In the genomic region with DNA sequence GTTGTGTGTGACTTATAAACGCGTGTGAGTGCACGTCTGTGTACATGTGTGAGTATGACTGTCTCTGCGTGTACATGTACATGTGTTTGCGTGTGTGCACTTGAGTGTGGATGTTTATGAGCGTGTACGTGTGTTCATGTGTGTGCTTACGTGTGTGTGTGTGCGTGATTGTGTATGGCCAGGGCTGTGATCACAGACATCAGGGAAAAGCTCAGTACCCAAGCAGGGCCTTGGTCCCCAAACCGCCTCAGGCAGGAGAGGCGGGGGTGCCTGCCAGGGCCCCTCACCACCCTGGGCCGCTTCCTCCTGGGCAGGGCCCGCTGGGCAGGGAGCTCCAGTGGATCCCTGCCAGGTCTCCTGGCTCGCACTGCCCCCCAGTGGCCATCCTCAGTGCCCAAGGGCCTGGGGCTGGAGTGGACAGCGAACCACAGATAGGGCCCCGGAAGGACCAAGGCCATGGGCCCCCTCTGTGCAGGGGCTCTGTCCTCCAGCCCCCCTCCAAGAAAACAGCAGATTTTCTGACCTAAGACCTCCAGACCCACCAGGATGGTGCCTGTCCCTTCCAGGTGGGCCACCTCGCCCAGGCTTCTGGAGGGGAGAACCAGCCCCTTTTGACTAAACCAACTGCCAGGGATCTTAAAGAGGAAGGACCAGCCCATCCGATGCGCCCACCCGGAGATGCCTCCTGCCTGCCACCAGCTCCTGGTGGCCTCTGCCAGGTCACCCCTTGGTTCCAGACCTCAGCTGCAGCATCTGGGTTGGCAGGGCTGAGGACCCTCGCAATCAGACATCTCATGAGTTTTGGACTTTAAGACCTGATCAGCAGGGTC, we compare ENCODE assay signal across 8 cellular contexts.
A peak's percentile ranks its signal among the peaks of the same experiment; 100 is the strongest.
DNase-seq lines count a peak whose midpoint lies in the region; ATAC-seq, FAIRE-seq and TF ChIP-seq lines count a peak whose summit lies in the region.

No MANE protein-coding gene starts in this region.

- BruUV-seq in Panc1 (replicated peaks; lab: Mats Ljungman, UMichigan): no TSS peak

- H3K4me2 ChIP-seq in GM23338 (no peak overlapping the region), H1 (ENCODE audit: insufficient read depth in 1 of 2, low read depth in 2 of 2, low read length in 2 of 2) (no peak overlapping the region)

- peak overlapping the region; percentile 36 for H3K4ac ChIP-seq in H1 (replicated peaks; ENCODE audit: insufficient read length, low read depth, low read length)

- no peak overlapping the region for H3K14ac ChIP-seq in H1 (ENCODE audit: insufficient read length)

- H3K27ac Mint-ChIP-seq in GM23338: 0 out of 2 replicates have a peak overlapping the region, but pooled peaks have one; percentile 20

- no peak overlapping the region; the same call in 2 of the 3 replicates for H3K4me3 Mint-ChIP-seq in GM23338

- H3K4me1 ChIP-seq in GM23338 (ENCODE audit: insufficient read depth) (no peaks in the 10 kb centered on the region), Panc1 (ENCODE audit: control insufficient read depth, insufficient read depth, low read length) (no peaks in the 10 kb centered on the region), H1 (replicated peaks in 1 of 4; ENCODE audit: control insufficient read depth in 3 of 4, insufficient read depth in 4 of 4, low read length in 3 of 4) (peaks cover 0 to 6% (median 0%) of the 10 kb centered on the region in 4 experiments; a peak in 3 of 7 replicates), mucosa of descending colon (ENCODE audit: low read depth) (no peaks in the 10 kb centered on the region), uterus (no peaks in the 10 kb centered on the region)

- no peak overlapping the region for H3K23ac ChIP-seq in H1 (ENCODE audit: insufficient read length)

- peak overlapping the region; percentile 51; the same call in 1 of the 2 replicates for H2BK20ac ChIP-seq in H1 (ENCODE audit: low read length)

- POLR2A ChIA-PET in Panc1 (lab: Charles Lee) (no interaction called here), H1 (lab: Charles Lee; ENCODE audit: partially characterized antibody) (no interaction called here)

- peaks cover 5% of the 10 kb centered on the region for H3K27me3 Mint-ChIP-seq in GM23338 (ENCODE audit: insufficient read depth, low read depth, poor library complexity)

- no peak overlapping the region for H3K56ac ChIP-seq in H1 (replicated peaks; ENCODE audit: insufficient read length, low read depth, low read length)

- no peaks in the 10 kb centered on the region for H3K23me2 ChIP-seq in H1 (ENCODE audit: low read depth, low read length)

- no peak overlapping the region for H2AFZ ChIP-seq in GM23338
- H2AFZ ChIP-seq in H1 (ENCODE audit: low read length): no peak overlapping the region

- H4K5ac ChIP-seq in H1 (ENCODE audit: insufficient read length, low read depth, low read length): no peak overlapping the region

- H3K4me3 ChIP-seq in GM23338: no peak overlapping the region
- no peak overlapping the region for H3K4me3 ChIP-seq in Panc1 (ENCODE audit: low read depth in 2 of 2, low read length in 2 of 2)
- H3K4me3 ChIP-seq in H1 (ENCODE audit: extremely low read depth in 1 of 4, insufficient read depth in 2 of 4, low read depth in 3 of 4, low read length in 4 of 4): no peak overlapping the region
- no peak overlapping the region for H3K4me3 ChIP-seq in mucosa of descending colon
- H3K4me3 ChIP-seq in uterus: no peak overlapping the region

- H2BK12ac ChIP-seq in H1 (ENCODE audit: low read depth, low read length): peak overlapping the region; percentile 2; the same call in 1 of the 2 replicates

- no peak for FAIRE-seq in H1 (lab: Jason Lieb, UNC)

- ATAC-seq in GM23338: peak; percentile 94
- ATAC-seq in Panc1: peak; percentile 94
- peak; percentile 78 for ATAC-seq in mucosa of descending colon
- no peak for ATAC-seq in GM19351 (IDR thresholded peaks at IDR 0.05; ENCODE audit: unreplicated experiment)

- peak overlapping the region; percentile 84; the same call in 1 of the 2 replicates for H2BK15ac ChIP-seq in H1 (ENCODE audit: low read length)

- TF ChIP-seq POLR2A in H1 (IDR thresholded peaks at IDR 0.05; ENCODE audit: control extremely low read depth in 1 of 2, low read depth in 2 of 2, low read length in 2 of 2): no peak
- TF ChIP-seq POLR2A in uterus (IDR thresholded peaks at IDR 0.05): no peak

- H4K91ac ChIP-seq in H1 (replicated peaks; ENCODE audit: insufficient read length, low read length): peak overlapping the region; percentile 45

- no peaks in the 10 kb centered on the region for H3K36me3 ChIP-seq in GM23338 (ENCODE audit: insufficient read depth)
- no peaks in the 10 kb centered on the region for H3K36me3 ChIP-seq in Panc1 (ENCODE audit: control insufficient read depth, insufficient read depth, low read length)
- no peaks in the 10 kb centered on the region for H3K36me3 ChIP-seq in H1 (ENCODE audit: control insufficient read depth in 2 of 4, insufficient read depth in 4 of 4, low read length in 3 of 4)
- H3K36me3 ChIP-seq in mucosa of descending colon (ENCODE audit: low read depth): no peaks in the 10 kb centered on the region
- no peaks in the 10 kb centered on the region for H3K36me3 ChIP-seq in uterus

- H4K20me1 ChIP-seq in GM23338 (replicated peaks; ENCODE audit: insufficient read depth) (no peaks in the 10 kb centered on the region), H1 (replicated peaks in 1 of 2; ENCODE audit: control insufficient read depth in 1 of 2, insufficient read depth in 2 of 2, low read length in 2 of 2) (peaks cover 0 to 3% of the 10 kb centered on the region in 2 experiments)

- H3K4me1 Mint-ChIP-seq in GM23338: peaks cover 11% of the 10 kb centered on the region

- CTCF ChIA-PET in Panc1 (lab: Charles Lee): interaction anchor here (1.5 kb wide), 1 partner anchor 162 kb away, joined by 5 read pairs; no protein-coding TSS in a partner anchor
- CTCF ChIA-PET in H1 (lab: Charles Lee; ENCODE audit: partially characterized antibody): interaction anchor here (0.6 to 4.7 kb wide), 33 partner anchors 10 to 393 kb away, joined by 3 to 24 read pairs (median 4); no protein-coding TSS in a partner anchor

- no peaks in the 10 kb centered on the region for H3K79me1 ChIP-seq in H1 (ENCODE audit: low read depth, low read length)

- H3K27me3 ChIP-seq in GM23338 (ENCODE audit: insufficient read depth): no peaks in the 10 kb centered on the region
- H3K27me3 ChIP-seq in Panc1 (ENCODE audit: control insufficient read depth, insufficient read depth, low read length): no peaks in the 10 kb centered on the region
- H3K27me3 ChIP-seq in H1 (replicated peaks in 1 of 4; ENCODE audit: control insufficient read depth in 3 of 4, extremely low read depth in 1 of 4, insufficient read depth in 3 of 4, low read length in 3 of 4): no peaks in the 10 kb centered on the region; a peak in 1 of 7 replicates
- no peaks in the 10 kb centered on the region for H3K27me3 ChIP-seq in uterus

- H2BK5ac ChIP-seq in H1 (ENCODE audit: low read depth, low read length): no peak overlapping the region; the same call in 1 of the 2 replicates

- H2AK5ac ChIP-seq in H1 (ENCODE audit: low read depth, low read length): peak overlapping the region; percentile 29; the same call in 1 of the 2 replicates

- H3K18ac ChIP-seq in H1 (ENCODE audit: extremely low read depth, low read length): no peak overlapping the region

- no peaks in the 10 kb centered on the region for H3K9me3 Mint-ChIP-seq in GM23338

- H3F3A ChIP-seq in GM23338 (replicated peaks; ENCODE audit: low read depth): no peaks in the 10 kb centered on the region

- H3K27ac ChIP-seq in GM23338 (ENCODE audit: low read depth) (no peak overlapping the region), Panc1 (ENCODE audit: low read length) (no peak overlapping the region), H1 (ENCODE audit: low read depth, low read length) (no peak overlapping the region), uterus (no peak overlapping the region)

- DNase-seq in CD1c-positive myeloid dendritic cell (ENCODE audit: extremely low spot score) (peak; percentile 55), GM23338 (ENCODE audit: low spot score) (peak; percentile 77), Panc1 (ENCODE audit: low read depth, low spot score) (no peak), H1 (ENCODE audit: low read depth in 1 of 2, low spot score in 2 of 2) (peak in 1 of 2 experiments; percentile 89), mucosa of descending colon (peak in 2 of 3 donors; percentile 75 to 81), uterus (peak in 1 of 2 donors; percentile 54), foreskin melanocyte (no peak)

- TF ChIP-seq CTCF in GM23338 (conservative IDR thresholded peaks at IDR 0.05; ENCODE audit: low read depth in 2 of 2) (peak; percentile 61 to 91), Panc1 (IDR thresholded peaks at IDR 0.05) (peak; percentile 85), H1 (IDR thresholded peaks at IDR 0.05; ENCODE audit: control extremely low read depth in 1 of 3, insufficient read depth in 1 of 3, low read depth in 1 of 3, low read length in 3 of 3) (peak in 2 of 3 experiments; percentile 81 to 92; a peak in 3 of 4 replicates), mucosa of descending colon (IDR thresholded peaks at IDR 0.05) (peak; percentile 49), uterus (IDR thresholded peaks at IDR 0.05) (peak; percentile 34 to 54 (median 48))

- no peaks in the 10 kb centered on the region for H3K9me2 ChIP-seq in GM23338 (ENCODE audit: insufficient read depth)

- H3K9me3 ChIP-seq in Panc1 (ENCODE audit: control insufficient read depth, insufficient read depth, low read depth, low read length) (no peaks in the 10 kb centered on the region), H1 (ENCODE audit: insufficient read depth in 2 of 2, low read depth in 1 of 2, low read length in 1 of 2) (no peaks in the 10 kb centered on the region), mucosa of descending colon (no peaks in the 10 kb centered on the region), uterus (no peaks in the 10 kb centered on the region)

- peak; percentile 92 to 96 for TF ChIP-seq RAD21 in H1 (IDR thresholded peaks at IDR 0.05 in 1 of 2, conservative IDR thresholded peaks at IDR 0.05 in 1 of 2; ENCODE audit: low read depth in 2 of 2, low read length in 2 of 2)

- no peak for TF ChIP-seq EP300 in H1 (IDR thresholded peaks at IDR 0.05; ENCODE audit: borderline replicate concordance in 1 of 2, low read depth in 2 of 2, low read length in 2 of 2)

- no peaks in the 10 kb centered on the region for H3K36me3 Mint-ChIP-seq in GM23338 (ENCODE audit: low read depth)

- no peak overlapping the region for H2BK120ac ChIP-seq in H1 (replicated peaks; ENCODE audit: low read depth, low read length)

- intact Hi-C loops in Panc1 (cut with micrococcal nuclease; ENCODE audit: unreplicated experiment): loop anchor here (10.0 kb wide), 2 partner anchors 160 to 320 kb away; no protein-coding TSS in a partner anchor
- intact Hi-C loops in mucosa of descending colon (cut with DNase I, micrococcal nuclease): no loop called here
- intact Hi-C loops in uterus (cut with DNase I; ENCODE audit: low total_unique reads): no loop called here

- H3K9ac ChIP-seq in H1 (replicated peaks in 1 of 4; ENCODE audit: extremely low read depth in 1 of 4, low read depth in 3 of 4, low read length in 3 of 4): no peak overlapping the region; a peak in 1 of 7 replicates

- in situ Hi-C loops in Panc1 (cut with HindIII; ENCODE audit: low pct_unique_long_range_greater_than_20kb, low sequenced_read_pairs): no loop called here

- H3K79me2 ChIP-seq in GM23338 (replicated peaks; ENCODE audit: insufficient read depth) (no peaks in the 10 kb centered on the region), H1 (ENCODE audit: control insufficient read depth in 1 of 2, insufficient read depth in 2 of 2, low read length in 2 of 2) (no peaks in the 10 kb centered on the region)

- 65% methylated on average over 17 of the region's 21 CpGs; no CpG with 5 or more reads in 1 of the 2 experiments for WGBS in H1 (ENCODE audit: extremely low coverage in 1 of 2, insufficient coverage in 1 of 2, insufficient read length in 1 of 2, insufficient replicate concordance in 2 of 2, low coverage in 1 of 2, low lambda C conversion rate in 2 of 2, missing lambda C conversion rate in 1 of 2), 2 experiments

- no peak overlapping the region; the same call in 1 of the 2 replicates for H4K8ac ChIP-seq in H1 (ENCODE audit: extremely low read depth, insufficient read depth, low read length)

Comparison
In these comparisons a context has a peak if more than half of its experiments do, and no peak if none do; other contexts are left out.
1. DNase-seq: peak in CD1c-positive myeloid dendritic cell (single experiment), GM23338 (single experiment) and mucosa of descending colon (2 of 3); none in Panc1 (single experiment) and foreskin melanocyte (single experiment).
2. Peak in every context shown above with its lines, with median percentiles within 50 percentile points of each other: CTCF ChIP-seq.